In the genomic region with DNA sequence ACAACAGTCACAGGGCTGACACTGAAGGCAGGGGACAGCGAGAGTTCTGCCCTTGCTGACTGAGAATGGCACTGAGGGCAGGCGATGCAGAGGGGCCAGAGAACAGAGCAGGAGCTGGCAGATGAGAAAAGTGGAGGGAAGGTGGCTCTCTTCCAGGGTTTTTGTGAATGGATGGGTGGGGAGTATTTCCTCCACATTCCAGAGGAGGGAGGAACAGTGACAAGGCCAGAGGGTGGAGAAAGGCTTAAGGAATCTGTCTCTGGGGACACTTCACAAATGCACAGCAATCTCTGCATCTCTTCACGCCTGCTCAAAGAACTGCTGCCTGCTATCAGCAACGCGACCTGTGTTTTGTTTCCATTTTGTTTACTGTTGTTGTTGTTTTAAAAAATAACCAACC, we compare ENCODE assay signal across 11 cellular contexts.
DNase-seq lines count a peak whose midpoint lies in the region; ATAC-seq and TF ChIP-seq lines count a peak whose summit lies in the region.
"Had no signal": no experiment of that assay in that cellular context is flagged by ENCODE, and none has a peak within 500 bp of the region (broad histone marks: within the 10 kb centered on the region; RNA-seq: fewer than 3 reads in every experiment).

No MANE protein-coding gene starts in this region.

- CTCF ChIA-PET in activated CD4-positive, alpha-beta T cell treated with anti-CD3 and anti-CD28 coated beads, Interleukin-2, amount 10 ng/mL, durations not matched to agents 7 days and 5 days (lab: Charles Lee): no interaction called here

- H3K4me1 Mint-ChIP-seq in neural crest cell: peaks cover 71% of the 10 kb centered on the region
- H3K4me1 Mint-ChIP-seq in activated CD4-positive, alpha-beta T cell treated with anti-CD3 and anti-CD28 coated beads, Interleukin-2, amount 10 ng/mL, durations not matched to agents 7 days and 5 days: no peaks in the 10 kb centered on the region
- H3K4me1 Mint-ChIP-seq: activated CD8-positive, alpha-beta memory T cell treated with anti-CD3 and anti-CD28 coated beads, Interleukin-2, amount 10 ng/mL, durations not matched to agents 7 days and 5 days had no signal

- no peak for TF ChIP-seq CTCF in neural crest cell (conservative IDR thresholded peaks at IDR 0.05)
- TF ChIP-seq CTCF in GM20000 (IDR thresholded peaks at IDR 0.05; ENCODE audit: extremely low read depth, missing control alignments): no peak

- H3K36me3 Mint-ChIP-seq in neural crest cell (ENCODE audit: low read depth): peaks cover 23% of the 10 kb centered on the region
- no peaks in the 10 kb centered on the region for H3K36me3 Mint-ChIP-seq in activated CD4-positive, alpha-beta T cell treated with anti-CD3 and anti-CD28 coated beads, Interleukin-2, amount 10 ng/mL, durations not matched to agents 7 days and 5 days (ENCODE audit: low read depth)
- H3K36me3 Mint-ChIP-seq: activated CD8-positive, alpha-beta memory T cell treated with anti-CD3 and anti-CD28 coated beads, Interleukin-2, amount 10 ng/mL, durations not matched to agents 7 days and 5 days had no signal

- H3K4me1 ChIP-seq in NT2/D1 (ENCODE audit: insufficient read depth, insufficient read length): peaks cover 13% of the 10 kb centered on the region

- peak overlapping the region; percentile 4 for H3K27ac Mint-ChIP-seq in neural crest cell (ENCODE audit: unreplicated experiment)
- H3K27ac Mint-ChIP-seq in activated CD4-positive, alpha-beta T cell treated with anti-CD3 and anti-CD28 coated beads, Interleukin-2, amount 10 ng/mL, durations not matched to agents 7 days and 5 days: no peak overlapping the region
- H3K27ac Mint-ChIP-seq: activated CD8-positive, alpha-beta memory T cell treated with anti-CD3 and anti-CD28 coated beads, Interleukin-2, amount 10 ng/mL, durations not matched to agents 7 days and 5 days had no signal

- H3K4me3 ChIP-seq in NT2/D1 (ENCODE audit: insufficient read length, low read depth): no peak overlapping the region
- H3K4me3 ChIP-seq: ascending aorta had no signal

- POLR2A ChIA-PET in activated CD4-positive, alpha-beta T cell treated with anti-CD3 and anti-CD28 coated beads, Interleukin-2, amount 10 ng/mL, durations not matched to agents 7 days and 5 days (lab: Charles Lee): no interaction called here

- no peak for ATAC-seq in HG03378 (IDR thresholded peaks at IDR 0.05; ENCODE audit: unreplicated experiment)
- ATAC-seq: activated CD8-positive, alpha-beta memory T cell treated with anti-CD3 and anti-CD28 coated beads, Interleukin-2, amount 10 ng/mL, durations not matched to agents 7 days and 5 days had no signal

- H3K9me3 Mint-ChIP-seq in neural crest cell: no peaks in the 10 kb centered on the region
- no peaks in the 10 kb centered on the region for H3K9me3 Mint-ChIP-seq in activated CD4-positive, alpha-beta T cell treated with anti-CD3 and anti-CD28 coated beads, Interleukin-2, amount 10 ng/mL, durations not matched to agents 7 days and 5 days

- peak overlapping the region; percentile 24 for H3K9ac ChIP-seq in NT2/D1 (ENCODE audit: insufficient read length, low read depth)

- H3K4me3 Mint-ChIP-seq in neural crest cell: peak overlapping the region; percentile 5
- H3K4me3 Mint-ChIP-seq in activated CD4-positive, alpha-beta T cell treated with anti-CD3 and anti-CD28 coated beads, Interleukin-2, amount 10 ng/mL, durations not matched to agents 7 days and 5 days: no peak overlapping the region
- H3K4me3 Mint-ChIP-seq: activated CD8-positive, alpha-beta memory T cell treated with anti-CD3 and anti-CD28 coated beads, Interleukin-2, amount 10 ng/mL, durations not matched to agents 7 days and 5 days had no signal

- peaks cover 16% of the 10 kb centered on the region for H3K36me3 ChIP-seq in NT2/D1 (ENCODE audit: insufficient read depth, insufficient read length, low read length)
- H3K36me3 ChIP-seq: ascending aorta had no signal

- H3K27me3 Mint-ChIP-seq in neural crest cell (ENCODE audit: low read depth): no peaks in the 10 kb centered on the region
- H3K27me3 Mint-ChIP-seq in activated CD4-positive, alpha-beta T cell treated with anti-CD3 and anti-CD28 coated beads, Interleukin-2, amount 10 ng/mL, durations not matched to agents 7 days and 5 days: peaks cover 2% of the 10 kb centered on the region

- H3K9me3 ChIP-seq in NT2/D1 (ENCODE audit: insufficient read depth, low read length): no peaks in the 10 kb centered on the region
- H3K9me3 ChIP-seq: ascending aorta had no signal

- DNase-seq in ELR (ENCODE audit: low read depth) (peak; percentile 33), NT2/D1 (ENCODE audit: low read depth, low spot score) (peak; percentile 88), fibroblast of peridontal ligament (ENCODE audit: extremely low read depth) (peak; percentile 65), neural crest cell (ENCODE audit: low read depth, low spot score) (no peak), GM20000 (ENCODE audit: low spot score) (no peak)
- DNase-seq in stimulated activated CD4-positive, alpha-beta T cell treated with anti-CD3 and anti-CD28 coated beads, Interleukin-15, amount 100 ng/mL, for 24 hours: no peak
- DNase-seq in activated CD4-positive, alpha-beta T cell treated with anti-CD3 and anti-CD28 coated beads, Interleukin-2, amount 10 ng/mL, durations not matched to agents 7 days and 5 days: no peak
- DNase-seq: activated CD8-positive, alpha-beta memory T cell treated with anti-CD3 and anti-CD28 coated beads, Interleukin-2, amount 10 ng/mL, durations not matched to agents 7 days and 5 days; NCI-H2081 treated with DMSO at 0.1 percent for 48 hours had no signal

- H3K27me3 ChIP-seq in NT2/D1 (ENCODE audit: insufficient read depth, insufficient read length): no peaks in the 10 kb centered on the region
- H3K27me3 ChIP-seq: ascending aorta had no signal

Comparison
In these comparisons a context has a peak if more than half of its experiments do, and no peak if none do; other contexts are left out.
1. DNase-seq: peak in ELR (single experiment), NT2/D1 (single experiment) and fibroblast of peridontal ligament (single experiment); none in neural crest cell (single experiment), stimulated activated CD4-positive, alpha-beta T cell treated with anti-CD3 and anti-CD28 coated beads, Interleukin-15, amount 100 ng/mL, for 24 hours (single experiment), activated CD4-positive, alpha-beta T cell treated with anti-CD3 and anti-CD28 coated beads, Interleukin-2, amount 10 ng/mL, durations not matched to agents 7 days and 5 days (single experiment) and GM20000 (single experiment).